Comparison of ENCODE assay signal across 9 cellular contexts in genomic region chr1:75203415-75204277, GRCh38.
DNase-seq lines count a peak whose midpoint lies in the region; ATAC-seq and TF ChIP-seq lines count a peak whose summit lies in the region.
"Had no signal": no experiment of that assay in that cellular context is flagged by ENCODE, and none has a peak within 500 bp of the region (broad histone marks: within the 10 kb centered on the region; RNA-seq: fewer than 3 reads in every experiment).

No MANE protein-coding gene starts in this region.

- no peaks in the 10 kb centered on the region for H3K9me3 ChIP-seq in thoracic aorta

- H3K27ac ChIP-seq in thoracic aorta, result no peak overlapping the region

- no peak for TF ChIP-seq POLR2A in GM18505 (IDR thresholded peaks at IDR 0.05; ENCODE audit: borderline replicate concordance, extremely low read depth, insufficient read depth, insufficient read length)

- no peaks in the 10 kb centered on the region for H3K4me1 ChIP-seq in thoracic aorta (ENCODE audit: control insufficient read depth in 1 of 2, low read depth in 2 of 2)

- H3K4me3 ChIP-seq in WI38 (ENCODE audit: low read depth, low read length), result no peak overlapping the region
- no peak overlapping the region for H3K4me3 ChIP-seq in thoracic aorta

- DNase-seq in AG20443 (ENCODE audit: low spot score) (peak; percentile 48), NCI-H146 treated with DMSO at 0.1 percent for 48 hours (lab: John Stamatoyannopoulos, UW; ENCODE audit: unreplicated experiment) (peak; percentile 8), iPS DF 4.7 (ENCODE audit: extremely low read depth, low spot score) (peak; percentile 22), thoracic aorta (ENCODE audit: low spot score) (no peak), OCI-M2 (lab: John Stamatoyannopoulos, UW; ENCODE audit: unreplicated experiment) (no peak)
- DNase-seq: naive B cell had no signal

- peak; percentile 87 for ATAC-seq in GM18505 (IDR thresholded peaks at IDR 0.05; ENCODE audit: unreplicated experiment)
- peak; percentile 89 for ATAC-seq in HG02798 (IDR thresholded peaks at IDR 0.05; ENCODE audit: poor library complexity, unreplicated experiment)
- ATAC-seq in thoracic aorta (ENCODE audit: insufficient number of reproducible peaks, low FRiP score, low read depth), result no peak

- H3K27me3 ChIP-seq in thoracic aorta (replicated peaks; ENCODE audit: insufficient read depth), result no peaks in the 10 kb centered on the region

- TF ChIP-seq CTCF in WI38 (IDR thresholded peaks at IDR 0.05; ENCODE audit: low read depth, low read length) (peak; percentile 39; the same call in 1 of the 2 replicates), thoracic aorta (IDR thresholded peaks at IDR 0.05) (peak; percentile 28)

- no peaks in the 10 kb centered on the region for H3K36me3 ChIP-seq in thoracic aorta

Comparison
In these comparisons a context has a peak if more than half of its experiments do, and no peak if none do; other contexts are left out.
1. DNase-seq: peak in AG20443 (single experiment), NCI-H146 treated with DMSO at 0.1 percent for 48 hours (single experiment) and iPS DF 4.7 (single experiment); none in thoracic aorta (single experiment) and OCI-M2 (single experiment).